ENCODE assay signal across 1 cellular context in the genomic region with DNA sequence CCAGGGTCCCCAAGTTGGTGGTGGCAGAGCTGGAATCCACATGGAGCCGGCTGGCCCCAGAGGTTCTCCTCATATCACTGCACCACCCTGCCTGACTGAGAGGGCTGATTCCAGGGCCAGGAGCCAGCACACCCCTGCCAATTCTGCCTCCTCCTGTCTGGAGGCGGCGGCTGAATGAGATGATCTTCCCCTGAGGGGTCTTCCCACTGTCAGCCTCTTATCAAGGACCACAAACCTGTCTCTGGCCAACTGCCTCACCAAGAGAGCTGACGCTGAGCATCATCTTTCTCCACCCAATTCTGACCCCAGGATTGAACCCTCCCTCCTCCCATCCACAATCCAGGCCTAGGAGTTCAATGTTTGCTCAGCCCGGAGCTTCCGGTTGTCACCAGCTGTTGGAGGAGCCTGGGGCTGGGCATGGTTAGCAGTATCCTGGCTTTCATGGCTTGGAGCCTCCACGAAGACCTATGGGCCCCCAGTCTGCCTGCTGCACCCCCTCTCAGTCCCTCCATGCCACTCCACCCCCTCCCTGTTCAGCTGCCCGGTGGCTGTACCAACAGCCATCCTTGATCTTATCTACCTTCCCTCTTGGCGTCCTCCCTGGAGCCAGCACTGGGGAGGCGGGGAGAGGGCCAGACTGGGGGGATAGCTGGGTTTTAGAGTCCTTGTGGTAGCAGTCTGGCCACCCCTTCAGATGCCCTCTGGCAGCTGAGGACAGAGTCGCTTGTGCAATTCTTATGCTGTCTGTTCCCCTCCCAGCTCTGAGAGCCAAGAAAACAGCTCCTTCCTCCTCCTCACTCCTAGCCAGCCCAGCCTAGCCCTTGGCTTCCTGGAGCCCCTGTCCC.
TF ChIP-seq lines count a peak whose summit lies in the region.

No MANE protein-coding gene starts in this region.

TF ChIP-seq in HepG2, 621 proteins besides CTCF, POLR2A, EP300 and RAD21 (continued from another document and continues in another):
- no peak for TF ChIP-seq LCORL (IDR thresholded peaks at IDR 0.05)
- TF ChIP-seq LCORL (CRISPR knock-in tag; IDR thresholded peaks at IDR 0.05): peak; percentile 77
- TF ChIP-seq, protein P1, sequence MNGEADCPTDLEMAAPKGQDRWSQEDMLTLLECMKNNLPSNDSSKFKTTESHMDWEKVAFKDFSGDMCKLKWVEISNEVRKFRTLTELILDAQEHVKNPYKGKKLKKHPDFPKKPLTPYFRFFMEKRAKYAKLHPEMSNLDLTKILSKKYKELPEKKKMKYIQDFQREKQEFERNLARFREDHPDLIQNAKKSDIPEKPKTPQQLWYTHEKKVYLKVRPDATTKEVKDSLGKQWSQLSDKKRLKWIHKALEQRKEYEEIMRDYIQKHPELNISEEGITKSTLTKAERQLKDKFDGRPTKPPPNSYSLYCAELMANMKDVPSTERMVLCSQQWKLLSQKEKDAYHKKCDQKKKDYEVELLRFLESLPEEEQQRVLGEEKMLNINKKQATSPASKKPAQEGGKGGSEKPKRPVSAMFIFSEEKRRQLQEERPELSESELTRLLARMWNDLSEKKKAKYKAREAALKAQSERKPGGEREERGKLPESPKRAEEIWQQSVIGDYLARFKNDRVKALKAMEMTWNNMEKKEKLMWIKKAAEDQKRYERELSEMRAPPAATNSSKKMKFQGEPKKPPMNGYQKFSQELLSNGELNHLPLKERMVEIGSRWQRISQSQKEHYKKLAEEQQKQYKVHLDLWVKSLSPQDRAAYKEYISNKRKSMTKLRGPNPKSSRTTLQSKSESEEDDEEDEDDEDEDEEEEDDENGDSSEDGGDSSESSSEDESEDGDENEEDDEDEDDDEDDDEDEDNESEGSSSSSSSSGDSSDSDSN (CRISPR knock-in tag; IDR thresholded peaks at IDR 0.05): peak; percentile 69
- peak; percentile 88 for TF ChIP-seq GABPB1 (CRISPR knock-in tag; IDR thresholded peaks at IDR 0.05)
- TF ChIP-seq ESRRA (CRISPR knock-in tag; IDR thresholded peaks at IDR 0.05; ENCODE audit: low read depth): peak; percentile 19; the same call in 1 of the 2 replicates
- 0 out of 2 replicates have a peak, but pooled peaks have one; percentile 45 for TF ChIP-seq NFKBIZ (CRISPR knock-in tag; IDR thresholded peaks at IDR 0.05)
- no peak for TF ChIP-seq NFE2L2 (IDR thresholded peaks at IDR 0.05; ENCODE audit: low read length)
- no peak for TF ChIP-seq TAF15 (IDR thresholded peaks at IDR 0.05; ENCODE audit: low read depth, low read length, poor library complexity, severe bottlenecking)
- no peak; the same call in 1 of the 2 replicates for TF ChIP-seq ZNF143 (CRISPR knock-in tag; IDR thresholded peaks at IDR 0.05)
- TF ChIP-seq JUNB (CRISPR knock-in tag; IDR thresholded peaks at IDR 0.05; ENCODE audit: borderline replicate concordance): no peak
- TF ChIP-seq, protein P2, sequence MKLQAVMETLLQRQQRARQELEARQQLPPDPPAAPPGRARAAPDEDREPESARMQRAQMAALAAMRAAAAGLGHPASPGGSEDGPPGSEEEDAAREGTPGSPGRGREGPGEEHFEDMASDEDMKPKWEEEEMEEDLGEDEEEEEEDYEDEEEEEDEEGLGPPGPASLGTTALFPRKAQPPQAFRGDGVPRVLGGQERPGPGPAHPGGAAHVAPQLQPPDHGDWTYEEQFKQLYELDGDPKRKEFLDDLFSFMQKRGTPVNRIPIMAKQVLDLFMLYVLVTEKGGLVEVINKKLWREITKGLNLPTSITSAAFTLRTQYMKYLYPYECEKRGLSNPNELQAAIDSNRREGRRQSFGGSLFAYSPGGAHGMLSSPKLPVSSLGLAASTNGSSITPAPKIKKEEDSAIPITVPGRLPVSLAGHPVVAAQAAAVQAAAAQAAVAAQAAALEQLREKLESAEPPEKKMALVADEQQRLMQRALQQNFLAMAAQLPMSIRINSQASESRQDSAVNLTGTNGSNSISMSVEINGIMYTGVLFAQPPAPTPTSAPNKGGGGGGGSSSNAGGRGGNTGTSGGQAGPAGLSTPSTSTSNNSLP (IDR thresholded peaks at IDR 0.05; ENCODE audit: low read depth, low read length): 0 out of 2 replicates have a peak, but pooled peaks have one; percentile 14
- TF ChIP-seq, protein P3, sequence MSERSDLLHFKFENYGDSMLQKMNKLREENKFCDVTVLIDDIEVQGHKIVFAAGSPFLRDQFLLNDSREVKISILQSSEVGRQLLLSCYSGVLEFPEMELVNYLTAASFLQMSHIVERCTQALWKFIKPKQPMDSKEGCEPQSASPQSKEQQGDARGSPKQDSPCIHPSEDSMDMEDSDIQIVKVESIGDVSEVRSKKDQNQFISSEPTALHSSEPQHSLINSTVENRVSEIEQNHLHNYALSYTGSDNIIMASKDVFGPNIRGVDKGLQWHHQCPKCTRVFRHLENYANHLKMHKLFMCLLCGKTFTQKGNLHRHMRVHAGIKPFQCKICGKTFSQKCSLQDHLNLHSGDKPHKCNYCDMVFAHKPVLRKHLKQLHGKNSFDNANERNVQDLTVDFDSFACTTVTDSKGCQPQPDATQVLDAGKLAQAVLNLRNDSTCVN (CRISPR knock-in tag; IDR thresholded peaks at IDR 0.05; ENCODE audit: borderline replicate concordance): peak; percentile 76; the same call in 1 of the 2 replicates
- TF ChIP-seq HMGXB3 (CRISPR knock-in tag; IDR thresholded peaks at IDR 0.05; ENCODE audit: borderline replicate concordance): peak; percentile 84
- TF ChIP-seq ZNF749 (CRISPR knock-in tag; IDR thresholded peaks at IDR 0.05; ENCODE audit: borderline replicate concordance): no peak
- TF ChIP-seq KMT2A (CRISPR knock-in tag; IDR thresholded peaks at IDR 0.05): 0 out of 2 replicates have a peak, but pooled peaks have one; percentile 43
- TF ChIP-seq TEAD3 (CRISPR knock-in tag; optimal IDR thresholded peaks at IDR 0.05; ENCODE audit: borderline replicate concordance): peak; percentile 72
- peak; percentile 91 for TF ChIP-seq ZFX (CRISPR knock-in tag; IDR thresholded peaks at IDR 0.05; ENCODE audit: low read depth)
- peak; percentile 72 for TF ChIP-seq IRF2 (CRISPR knock-in tag; IDR thresholded peaks at IDR 0.05)
- 0 out of 2 replicates have a peak, but pooled peaks have one; percentile 63 for TF ChIP-seq KDM2A (CRISPR knock-in tag; IDR thresholded peaks at IDR 0.05; ENCODE audit: borderline replicate concordance, low read depth)
- TF ChIP-seq, protein P4, sequence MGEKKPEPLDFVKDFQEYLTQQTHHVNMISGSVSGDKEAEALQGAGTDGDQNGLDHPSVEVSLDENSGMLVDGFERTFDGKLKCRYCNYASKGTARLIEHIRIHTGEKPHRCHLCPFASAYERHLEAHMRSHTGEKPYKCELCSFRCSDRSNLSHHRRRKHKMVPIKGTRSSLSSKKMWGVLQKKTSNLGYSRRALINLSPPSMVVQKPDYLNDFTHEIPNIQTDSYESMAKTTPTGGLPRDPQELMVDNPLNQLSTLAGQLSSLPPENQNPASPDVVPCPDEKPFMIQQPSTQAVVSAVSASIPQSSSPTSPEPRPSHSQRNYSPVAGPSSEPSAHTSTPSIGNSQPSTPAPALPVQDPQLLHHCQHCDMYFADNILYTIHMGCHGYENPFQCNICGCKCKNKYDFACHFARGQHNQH (CRISPR knock-in tag; IDR thresholded peaks at IDR 0.05): peak; percentile 87
- TF ChIP-seq FOXO1 (CRISPR knock-in tag; IDR thresholded peaks at IDR 0.05): 0 out of 2 replicates have a peak, but pooled peaks have one; percentile 41
- TF ChIP-seq, protein P5, sequence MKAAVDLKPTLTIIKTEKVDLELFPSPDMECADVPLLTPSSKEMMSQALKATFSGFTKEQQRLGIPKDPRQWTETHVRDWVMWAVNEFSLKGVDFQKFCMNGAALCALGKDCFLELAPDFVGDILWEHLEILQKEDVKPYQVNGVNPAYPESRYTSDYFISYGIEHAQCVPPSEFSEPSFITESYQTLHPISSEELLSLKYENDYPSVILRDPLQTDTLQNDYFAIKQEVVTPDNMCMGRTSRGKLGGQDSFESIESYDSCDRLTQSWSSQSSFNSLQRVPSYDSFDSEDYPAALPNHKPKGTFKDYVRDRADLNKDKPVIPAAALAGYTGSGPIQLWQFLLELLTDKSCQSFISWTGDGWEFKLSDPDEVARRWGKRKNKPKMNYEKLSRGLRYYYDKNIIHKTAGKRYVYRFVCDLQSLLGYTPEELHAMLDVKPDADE (CRISPR knock-in tag; IDR thresholded peaks at IDR 0.05): 0 out of 2 replicates have a peak, but pooled peaks have one; percentile 68
- TF ChIP-seq ZFP62 (CRISPR knock-in tag; IDR thresholded peaks at IDR 0.05): no peak
- TF ChIP-seq, protein P6, sequence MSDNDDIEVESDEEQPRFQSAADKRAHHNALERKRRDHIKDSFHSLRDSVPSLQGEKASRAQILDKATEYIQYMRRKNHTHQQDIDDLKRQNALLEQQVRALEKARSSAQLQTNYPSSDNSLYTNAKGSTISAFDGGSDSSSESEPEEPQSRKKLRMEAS (IDR thresholded peaks at IDR 0.05): peak; percentile 88; the same call in 1 of the 2 replicates
- peak; percentile 85; the same call in 1 of the 2 replicates for TF ChIP-seq RCOR2 (CRISPR knock-in tag; IDR thresholded peaks at IDR 0.05)
- TF ChIP-seq SOX13 (IDR thresholded peaks at IDR 0.05): no peak
- peak in 1 of 2 experiments; percentile 64; a peak in 2 of 4 replicates for TF ChIP-seq SOX13 (CRISPR knock-in tag; conservative IDR thresholded peaks at IDR 0.05 in 1 of 2, IDR thresholded peaks at IDR 0.05 in 1 of 2)
- TF ChIP-seq, protein P7, sequence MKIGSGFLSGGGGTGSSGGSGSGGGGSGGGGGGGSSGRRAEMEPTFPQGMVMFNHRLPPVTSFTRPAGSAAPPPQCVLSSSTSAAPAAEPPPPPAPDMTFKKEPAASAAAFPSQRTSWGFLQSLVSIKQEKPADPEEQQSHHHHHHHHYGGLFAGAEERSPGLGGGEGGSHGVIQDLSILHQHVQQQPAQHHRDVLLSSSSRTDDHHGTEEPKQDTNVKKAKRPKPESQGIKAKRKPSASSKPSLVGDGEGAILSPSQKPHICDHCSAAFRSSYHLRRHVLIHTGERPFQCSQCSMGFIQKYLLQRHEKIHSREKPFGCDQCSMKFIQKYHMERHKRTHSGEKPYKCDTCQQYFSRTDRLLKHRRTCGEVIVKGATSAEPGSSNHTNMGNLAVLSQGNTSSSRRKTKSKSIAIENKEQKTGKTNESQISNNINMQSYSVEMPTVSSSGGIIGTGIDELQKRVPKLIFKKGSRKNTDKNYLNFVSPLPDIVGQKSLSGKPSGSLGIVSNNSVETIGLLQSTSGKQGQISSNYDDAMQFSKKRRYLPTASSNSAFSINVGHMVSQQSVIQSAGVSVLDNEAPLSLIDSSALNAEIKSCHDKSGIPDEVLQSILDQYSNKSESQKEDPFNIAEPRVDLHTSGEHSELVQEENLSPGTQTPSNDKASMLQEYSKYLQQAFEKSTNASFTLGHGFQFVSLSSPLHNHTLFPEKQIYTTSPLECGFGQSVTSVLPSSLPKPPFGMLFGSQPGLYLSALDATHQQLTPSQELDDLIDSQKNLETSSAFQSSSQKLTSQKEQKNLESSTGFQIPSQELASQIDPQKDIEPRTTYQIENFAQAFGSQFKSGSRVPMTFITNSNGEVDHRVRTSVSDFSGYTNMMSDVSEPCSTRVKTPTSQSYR (CRISPR knock-in tag; IDR thresholded peaks at IDR 0.05; ENCODE audit: borderline replicate concordance): 0 out of 2 replicates have a peak, but pooled peaks have one; percentile 36
- TF ChIP-seq ERF (CRISPR knock-in tag; IDR thresholded peaks at IDR 0.05): peak; percentile 83
- peak; percentile 78; the same call in 1 of the 2 replicates for TF ChIP-seq KDM5B (CRISPR knock-in tag; IDR thresholded peaks at IDR 0.05; ENCODE audit: borderline replicate concordance)
- TF ChIP-seq MXI1 (IDR thresholded peaks at IDR 0.05; ENCODE audit: borderline replicate concordance, low read depth, low read length): peak; percentile 41; the same call in 1 of the 3 replicates
- TF ChIP-seq SOX6 (IDR thresholded peaks at IDR 0.05): no peak
- peak; percentile 68; the same call in 1 of the 2 replicates for TF ChIP-seq SOX6 (CRISPR knock-in tag; IDR thresholded peaks at IDR 0.05)
- TF ChIP-seq, protein P8, sequence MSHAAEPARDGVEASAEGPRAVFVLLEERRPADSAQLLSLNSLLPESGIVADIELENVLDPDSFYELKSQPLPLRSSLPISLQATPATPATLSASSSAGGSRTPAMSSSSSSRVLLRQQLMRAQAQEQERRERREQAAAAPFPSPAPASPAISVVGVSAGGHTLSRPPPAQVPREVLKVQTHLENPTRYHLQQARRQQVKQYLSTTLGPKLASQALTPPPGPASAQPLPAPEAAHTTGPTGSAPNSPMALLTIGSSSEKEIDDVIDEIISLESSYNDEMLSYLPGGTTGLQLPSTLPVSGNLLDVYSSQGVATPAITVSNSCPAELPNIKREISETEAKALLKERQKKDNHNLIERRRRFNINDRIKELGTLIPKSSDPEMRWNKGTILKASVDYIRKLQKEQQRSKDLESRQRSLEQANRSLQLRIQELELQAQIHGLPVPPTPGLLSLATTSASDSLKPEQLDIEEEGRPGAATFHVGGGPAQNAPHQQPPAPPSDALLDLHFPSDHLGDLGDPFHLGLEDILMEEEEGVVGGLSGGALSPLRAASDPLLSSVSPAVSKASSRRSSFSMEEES (CRISPR knock-in tag; IDR thresholded peaks at IDR 0.05): 0 out of 2 replicates have a peak, but pooled peaks have one; percentile 36
- TF ChIP-seq SKI (IDR thresholded peaks at IDR 0.05; ENCODE audit: partially characterized antibody): no peak
- peak; percentile 22 for TF ChIP-seq ZNF883 (CRISPR knock-in tag; IDR thresholded peaks at IDR 0.05; ENCODE audit: not compliant biosample characterization)
- 0 out of 2 replicates have a peak, but pooled peaks have one; percentile 69 for TF ChIP-seq ZBTB42 (CRISPR knock-in tag; IDR thresholded peaks at IDR 0.05)
- TF ChIP-seq ZNF747 (CRISPR knock-in tag; IDR thresholded peaks at IDR 0.05; ENCODE audit: borderline replicate concordance): peak; percentile 88
- peak; percentile 43; the same call in 1 of the 2 replicates for TF ChIP-seq HDAC1 (CRISPR knock-in tag; IDR thresholded peaks at IDR 0.05)
- no peak for TF ChIP-seq ISL2 (CRISPR knock-in tag; IDR thresholded peaks at IDR 0.05)
